11 cellular contexts compared by ENCODE assay signal in genomic region chr7:42232275-42232674, GRCh38. TPM values are rescaled to one million over a fixed set of nuclear protein-coding genes. Genes with fewer than 3 reads are reported as not detected.
DNase-seq lines count a peak whose midpoint lies in the region; ATAC-seq and TF ChIP-seq lines count a peak whose summit lies in the region.
"Had no signal": no experiment of that assay in that cellular context is flagged by ENCODE, and none has a peak within 500 bp of the region (broad histone marks: within the 10 kb centered on the region; RNA-seq: fewer than 3 reads in every experiment).

No MANE protein-coding gene starts in this region.

- no peak overlapping the region for H3K4me3 Mint-ChIP-seq in activated naive CD8-positive, alpha-beta T cell treated with anti-CD3 and anti-CD28 coated beads for 36 hours

- no peak for TF ChIP-seq EP300 in ovary (IDR thresholded peaks at IDR 0.05)

- H3K27me3 ChIP-seq in GM23248 (replicated peaks; ENCODE audit: insufficient read depth) (no peaks in the 10 kb centered on the region), ovary (no peaks in the 10 kb centered on the region)

- H3K27me3 Mint-ChIP-seq in activated naive CD8-positive, alpha-beta T cell treated with anti-CD3 and anti-CD28 coated beads for 36 hours, result peaks cover 91% of the 10 kb centered on the region

- no peak for ATAC-seq in activated naive CD4-positive, alpha-beta T cell treated with anti-CD3 and anti-CD28 coated beads, Interleukin-2, amount 50 U/mL, for 72 hours
- no peak for ATAC-seq in stimulated activated naive CD8-positive, alpha-beta T cell treated with anti-CD3 and anti-CD28 coated beads, Interleukin-15, Interleukin-2, amounts not matched to agents 100 U/mL and 50 U/mL, for 24 hours

- peaks cover 68% of the 10 kb centered on the region for H3K79me2 ChIP-seq in GM23248 (ENCODE audit: insufficient read depth)

- no peak overlapping the region for H3K27ac ChIP-seq in GM23248
- no peak overlapping the region for H3K27ac ChIP-seq in ovary
- H3K27ac ChIP-seq: neutrophil had no signal

- no peaks in the 10 kb centered on the region for H3K36me3 ChIP-seq in GM23248 (ENCODE audit: low read depth)
- no peaks in the 10 kb centered on the region for H3K36me3 ChIP-seq in ovary
- H3K36me3 ChIP-seq: neutrophil had no signal

- in situ Hi-C loops in GM23248 (cut with MboI), result loop anchor here (25.0 kb wide), 1 partner anchor 605 kb away; no protein-coding TSS in a partner anchor

- peaks cover 8% of the 10 kb centered on the region for H3K4me1 Mint-ChIP-seq in activated naive CD8-positive, alpha-beta T cell treated with anti-CD3 and anti-CD28 coated beads for 36 hours

- H3K9ac ChIP-seq in GM23248, result no peak overlapping the region

- peaks cover 47% of the 10 kb centered on the region for H3K4me1 ChIP-seq in GM23248 (ENCODE audit: insufficient read depth)
- peaks cover 7% of the 10 kb centered on the region for H3K4me1 ChIP-seq in ovary (ENCODE audit: insufficient read depth)

- H3K4me2 ChIP-seq in GM23248 (ENCODE audit: unreplicated experiment), result peak overlapping the region; percentile 58

- WGBS in GM23248 (ENCODE audit: low coverage in 1 of 2, low lambda C conversion rate in 2 of 2, missing lambda C conversion rate in 2 of 2), 2 experiments, result 32 to 33% methylated on average over 4 of the region's 4 CpGs
- WGBS in ovary, 3 donors, result 70 to 72% (median 70%) methylated on average over 4 of the region's 4 CpGs

- H2AFZ ChIP-seq in GM23248, result no peak overlapping the region

- no peaks in the 10 kb centered on the region for H3K9me2 ChIP-seq in GM23248 (ENCODE audit: insufficient read depth)

- no peak for TF ChIP-seq CTCF in foreskin fibroblast (IDR thresholded peaks at IDR 0.05; ENCODE audit: low read depth, low read length)
- no peak for TF ChIP-seq CTCF in ovary (IDR thresholded peaks at IDR 0.05)

- intact Hi-C loops in ovary (cut with DNase I), result no loop called here

- no peaks in the 10 kb centered on the region for H3K9me3 Mint-ChIP-seq in activated naive CD4-positive, alpha-beta T cell treated with anti-CD3 and anti-CD28 coated beads, Interleukin-2, amount 50 U/mL, for 72 hours
- peaks cover 2% of the 10 kb centered on the region for H3K9me3 Mint-ChIP-seq in activated naive CD8-positive, alpha-beta T cell treated with anti-CD3 and anti-CD28 coated beads for 36 hours

- no peaks in the 10 kb centered on the region for H4K20me1 ChIP-seq in GM23248 (ENCODE audit: insufficient read depth)

- peaks cover 26% of the 10 kb centered on the region for H3F3A ChIP-seq in GM23248 (ENCODE audit: insufficient read depth)

- H3K36me3 Mint-ChIP-seq in activated naive CD4-positive, alpha-beta T cell treated with anti-CD3 and anti-CD28 coated beads, Interleukin-2, amount 50 U/mL, for 72 hours, result peaks cover 4 to 9% of the 10 kb centered on the region in 2 donors
- peaks cover 2% of the 10 kb centered on the region for H3K36me3 Mint-ChIP-seq in activated naive CD8-positive, alpha-beta T cell treated with anti-CD3 and anti-CD28 coated beads for 36 hours

- H3K27ac Mint-ChIP-seq in activated naive CD4-positive, alpha-beta T cell treated with anti-CD3 and anti-CD28 coated beads, Interleukin-2, amount 50 U/mL, for 72 hours, result no peak overlapping the region
- no peak overlapping the region for H3K27ac Mint-ChIP-seq in activated naive CD8-positive, alpha-beta T cell treated with anti-CD3 and anti-CD28 coated beads for 36 hours

- DNase-seq in GM23248, result peak; percentile 82
- DNase-seq in SW480 (ENCODE audit: low spot score), result peak; percentile 63
- DNase-seq in foreskin fibroblast, result peak; percentile 78 to 87
- peak; percentile 94 for DNase-seq in renal cortical epithelial cell (ENCODE audit: low read depth)
- DNase-seq in activated naive CD4-positive, alpha-beta T cell treated with anti-CD3 and anti-CD28 coated beads, Interleukin-2, amount 50 U/mL, for 72 hours (ENCODE audit: low spot score in 2 of 2), result no peak
- DNase-seq in stimulated activated naive CD8-positive, alpha-beta T cell treated with anti-CD3 and anti-CD28 coated beads, Interleukin-15, Interleukin-2, amounts not matched to agents 100 U/mL and 50 U/mL, for 24 hours, result no peak
- no peak for DNase-seq in activated naive CD8-positive, alpha-beta T cell treated with anti-CD3 and anti-CD28 coated beads for 36 hours
- DNase-seq in ovary, result no peak
- DNase-seq: activated T-cell treated with anti-CD3 and anti-CD28 coated beads, Interleukin-2, amount 50 U/mL, for 48 hours; Caco-2 had no signal

- no peak for TF ChIP-seq POLR2A in ovary (IDR thresholded peaks at IDR 0.05)

- H3K9me3 ChIP-seq in GM23248 (ENCODE audit: low read depth) (no peaks in the 10 kb centered on the region), ovary (no peaks in the 10 kb centered on the region)
- H3K9me3 ChIP-seq: Caco-2, neutrophil had no signal

- H3K4me3 ChIP-seq in GM23248 (peak overlapping the region; percentile 3; the same call in 1 of the 2 replicates), foreskin fibroblast (ENCODE audit: low read depth in 1 of 2, low read length in 2 of 2) (peak overlapping the region in 1 of 2 donors; percentile 4), ovary (no peak overlapping the region)

RNA-seq across cellular contexts. Expression of gene GLI3, which starts 4.7 kb away (rescaled TPM):
- 2.0 and 4.0 TPM in 2 replicates for total RNA-seq in GM23248 (2014; rRNA removed; shearing (Covaris generic))
- polyA plus RNA-seq in GM23248 (2016; fragmentation: Nextera tagmentation; extraction: Ambion mirVana) (3.7 and 5.2 TPM in 2 replicates), ovary (10 to 100 TPM in 1 of 2 donors, 1 to 10 TPM in 1; 9.5 to 18.0 TPM)
- total RNA-seq in renal cortical epithelial cell (0.35 and 1.6 TPM in 2 replicates), ovary (10 to 100 TPM; 10.3 to 67.1 (median 54.2) TPM)
- under 1 TPM; 0.14 to 0.64 TPM for total RNA-seq in activated naive CD4-positive, alpha-beta T cell treated with anti-CD3 and anti-CD28 coated beads, Interleukin-2, amount 50 U/mL, for 72 hours
- not detected for total RNA-seq in activated naive CD8-positive, alpha-beta T cell treated with anti-CD3 and anti-CD28 coated beads for 36 hours

Comparison
In these comparisons a context has a peak if more than half of its experiments do, and no peak if none do; other contexts are left out.
1. DNase-seq: peak in GM23248 (single experiment), SW480 (single experiment), foreskin fibroblast (2 of 2) and renal cortical epithelial cell (single experiment); none in activated naive CD4-positive, alpha-beta T cell treated with anti-CD3 and anti-CD28 coated beads, Interleukin-2, amount 50 U/mL, for 72 hours (0 of 2), stimulated activated naive CD8-positive, alpha-beta T cell treated with anti-CD3 and anti-CD28 coated beads, Interleukin-15, Interleukin-2, amounts not matched to agents 100 U/mL and 50 U/mL, for 24 hours (single experiment), activated naive CD8-positive, alpha-beta T cell treated with anti-CD3 and anti-CD28 coated beads for 36 hours (single experiment) and ovary (0 of 5).